In genomic region chr19:893775-894090, GRCh38 we compare ENCODE assay signal across 9 cellular contexts. TPM values are rescaled to one million over a fixed set of nuclear protein-coding genes. Genes with fewer than 3 reads are reported as not detected.
DNase-seq lines count a peak whose midpoint lies in the region; ATAC-seq and TF ChIP-seq lines count a peak whose summit lies in the region.
"Had no signal": no experiment of that assay in that cellular context is flagged by ENCODE, and none has a peak within 500 bp of the region (broad histone marks: within the 10 kb centered on the region; RNA-seq: fewer than 3 reads in every experiment).

No MANE protein-coding gene starts in this region.

- DNase-seq in SK-N-MC (ENCODE audit: low read depth, low spot score) (no peak), fibroblast of villous mesenchyme (ENCODE audit: low read depth) (no peak), D341Med (ENCODE audit: low spot score) (no peak), DMS79 treated with DMSO at 0.1 percent for 48 hours (lab: John Stamatoyannopoulos, UW) (no peak)

- no peak overlapping the region for H3K9ac ChIP-seq in SK-N-MC (ENCODE audit: insufficient read length)

- no peaks in the 10 kb centered on the region for H3K9me3 ChIP-seq in SK-N-MC (ENCODE audit: low read depth, low read length)

- H3K36me3 ChIP-seq in SK-N-MC (ENCODE audit: insufficient read depth, low read length), result peaks cover 14% of the 10 kb centered on the region; the same call in 1 of the 2 replicates

- no peak for ATAC-seq in HG03095 (IDR thresholded peaks at IDR 0.05; ENCODE audit: unreplicated experiment)
- no peak for ATAC-seq in GM21381 (IDR thresholded peaks at IDR 0.05; ENCODE audit: unreplicated experiment)

- TF ChIP-seq POLR2A in GM19099 (IDR thresholded peaks at IDR 0.05; ENCODE audit: extremely low read depth, insufficient read length, low read depth), result peak; percentile 73

- TF ChIP-seq CTCF in fibroblast of villous mesenchyme (IDR thresholded peaks at IDR 0.05; ENCODE audit: insufficient read depth, low read depth, low read length), result no peak

- H3K4me3 ChIP-seq in SK-N-MC (0 out of 2 replicates have a peak overlapping the region, but pooled peaks have one; percentile 97), fibroblast of villous mesenchyme (ENCODE audit: low read depth, low read length) (peak overlapping the region; percentile 34), skin epidermis (peak overlapping the region; percentile 50 to 94 (median 82))

- H3K27ac ChIP-seq in SK-N-MC (peak overlapping the region; percentile 99; the same call in 1 of the 2 replicates), skin epidermis (peak overlapping the region in 20 of 21 experiments; percentile 90 to 99 (median 98))

RNA-seq across cellular contexts. Expression of gene RNU6-9, which starts 0.4 kb away (rescaled TPM):
- total RNA-seq in fibroblast of villous mesenchyme, result not detected in 2 replicates
- total RNA-seq: left colon had no signal

RNA-seq across cellular contexts. Expression of gene MED16, which starts 0.7 kb away (rescaled TPM):
- total RNA-seq in fibroblast of villous mesenchyme, result 26.8 and 30.0 TPM in 2 replicates

RNA-seq across cellular contexts. Expression of gene R3HDM4, which starts 19.3 kb away (rescaled TPM):
- total RNA-seq in fibroblast of villous mesenchyme, result 26.3 and 31.6 TPM in 2 replicates

RNA-seq across cellular contexts. Expression of gene KISS1R, which starts 23.4 kb away (rescaled TPM):
- total RNA-seq in fibroblast of villous mesenchyme, result not detected in 2 replicates
- total RNA-seq: left colon had no signal

RNA-seq across cellular contexts. Expression of gene ARID3A, which starts 32.1 kb away (rescaled TPM):
- 39.3 and 45.8 TPM in 2 replicates for total RNA-seq in fibroblast of villous mesenchyme

Comparison
In these comparisons a context has a peak if more than half of its experiments do, and no peak if none do; other contexts are left out.
1. H3K4me3 ChIP-seq: peak in every context shown above with its lines; median percentile 97 in SK-N-MC; 82 in skin epidermis; 34 in fibroblast of villous mesenchyme.